In the genomic region with DNA sequence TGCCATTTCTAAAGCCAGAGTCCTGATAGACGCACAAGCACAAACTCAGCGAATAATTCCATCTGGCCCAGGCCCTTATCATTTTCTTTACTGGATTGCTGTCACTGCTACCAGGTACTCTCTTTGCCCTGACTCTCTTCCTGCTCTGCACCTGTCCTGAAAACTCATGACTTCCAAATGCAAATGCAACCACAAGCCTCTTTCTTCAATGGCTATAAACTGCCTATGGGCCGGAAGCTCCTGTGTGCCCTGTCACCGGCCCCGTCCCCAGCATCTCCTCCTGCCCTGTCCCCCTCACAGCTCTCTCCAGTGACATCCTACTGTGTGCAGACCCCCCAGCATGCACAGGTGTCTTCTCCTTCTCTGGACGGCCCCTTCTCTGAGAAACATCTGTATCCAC, we compare ENCODE assay signal across 1 cellular context.
TF ChIP-seq lines count a peak whose summit lies in the region.

No MANE protein-coding gene starts in this region.

TF ChIP-seq in GM12878, 131 proteins besides CTCF, POLR2A, EP300 and RAD21 (continued from another document):
- TF ChIP-seq, protein P1, sequence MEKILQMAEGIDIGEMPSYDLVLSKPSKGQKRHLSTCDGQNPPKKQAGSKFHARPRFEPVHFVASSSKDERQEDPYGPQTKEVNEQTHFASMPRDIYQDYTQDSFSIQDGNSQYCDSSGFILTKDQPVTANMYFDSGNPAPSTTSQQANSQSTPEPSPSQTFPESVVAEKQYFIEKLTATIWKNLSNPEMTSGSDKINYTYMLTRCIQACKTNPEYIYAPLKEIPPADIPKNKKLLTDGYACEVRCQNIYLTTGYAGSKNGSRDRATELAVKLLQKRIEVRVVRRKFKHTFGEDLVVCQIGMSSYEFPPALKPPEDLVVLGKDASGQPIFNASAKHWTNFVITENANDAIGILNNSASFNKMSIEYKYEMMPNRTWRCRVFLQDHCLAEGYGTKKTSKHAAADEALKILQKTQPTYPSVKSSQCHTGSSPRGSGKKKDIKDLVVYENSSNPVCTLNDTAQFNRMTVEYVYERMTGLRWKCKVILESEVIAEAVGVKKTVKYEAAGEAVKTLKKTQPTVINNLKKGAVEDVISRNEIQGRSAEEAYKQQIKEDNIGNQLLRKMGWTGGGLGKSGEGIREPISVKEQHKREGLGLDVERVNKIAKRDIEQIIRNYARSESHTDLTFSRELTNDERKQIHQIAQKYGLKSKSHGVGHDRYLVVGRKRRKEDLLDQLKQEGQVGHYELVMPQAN (conservative IDR thresholded peaks at IDR 0.05) = no peak
- TF ChIP-seq ZSCAN29 (IDR thresholded peaks at IDR 0.05) (no peak), JUND (IDR thresholded peaks at IDR 0.05; ENCODE audit: low read depth, low read length) (no peak), NFIC (IDR thresholded peaks at IDR 0.05; ENCODE audit: low read depth, low read length) (no peak), EZH2 (IDR thresholded peaks at IDR 0.05; ENCODE audit: borderline replicate concordance, control insufficient read depth, low read depth, low read length) (no peak), SREBF1 (IDR thresholded peaks at IDR 0.05; ENCODE audit: low read length) (no peak), HCFC1 (IDR thresholded peaks at IDR 0.05; ENCODE audit: low read length) (no peak)
